In the genomic region with DNA sequence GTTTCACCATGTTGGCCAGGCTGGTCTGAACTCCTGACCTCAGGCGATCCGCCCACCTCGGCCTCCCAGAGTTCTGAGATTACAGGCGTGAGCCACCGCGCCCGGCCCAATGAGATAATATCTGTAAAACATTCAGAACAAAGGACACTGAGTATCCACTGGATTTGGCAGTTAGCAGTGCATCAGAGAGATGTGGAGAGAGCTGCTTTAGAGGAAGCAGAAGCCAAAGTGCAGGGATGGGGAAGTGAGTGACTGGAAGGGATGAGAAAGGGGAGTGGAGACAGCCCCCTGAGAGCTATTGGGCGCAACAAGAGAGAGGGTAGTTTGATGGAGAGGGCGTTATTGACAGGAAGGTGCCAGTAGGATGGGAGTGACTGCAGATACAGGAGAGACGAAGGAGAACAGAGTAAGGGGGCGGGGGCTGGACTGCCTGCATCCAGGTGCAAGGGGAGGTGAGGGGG, we compare ENCODE assay signal across 8 cellular contexts.
DNase-seq lines count a peak whose midpoint lies in the region; ATAC-seq and TF ChIP-seq lines count a peak whose summit lies in the region.

No MANE protein-coding gene starts in this region.

- H3K4me3 ChIP-seq in gastroesophageal sphincter = no peak overlapping the region

- peaks cover 68% of the 10 kb centered on the region for H3K27me3 Mint-ChIP-seq in nephron progenitor cell (ENCODE audit: low read depth, poor library complexity)

- H3K36me3 ChIP-seq in gastroesophageal sphincter = no peaks in the 10 kb centered on the region

- DNase-seq in NCI-H524 (lab: John Stamatoyannopoulos, UW) = peak; percentile 64 to 75
- DNase-seq in NCI-H524 treated with DMSO at 0.1 percent for 48 hours (lab: John Stamatoyannopoulos, UW) = no peak
- DNase-seq in NCI-H2029 (lab: John Stamatoyannopoulos, UW) = peak; percentile 67
- DNase-seq in activated naive CD4-positive, alpha-beta T cell treated with anti-CD3 and anti-CD28 coated beads, Interleukin-2, amount 50 U/mL, for 72 hours (ENCODE audit: low spot score in 2 of 2) = no peak
- DNase-seq in nephron progenitor cell = no peak

- H3K27me3 ChIP-seq in gastroesophageal sphincter = peaks cover 24% of the 10 kb centered on the region

- peak in 1 of 2 donors; percentile 54 for ATAC-seq in activated naive CD4-positive, alpha-beta T cell treated with anti-CD3 and anti-CD28 coated beads, Interleukin-2, amount 50 U/mL, for 72 hours
- ATAC-seq in GM18517 (IDR thresholded peaks at IDR 0.05; ENCODE audit: unreplicated experiment) (no peak), GM19035 (IDR thresholded peaks at IDR 0.05; ENCODE audit: unreplicated experiment) (no peak), gastroesophageal sphincter (no peak)

- no peaks in the 10 kb centered on the region for H3K36me3 Mint-ChIP-seq in activated naive CD4-positive, alpha-beta T cell treated with anti-CD3 and anti-CD28 coated beads, Interleukin-2, amount 50 U/mL, for 72 hours
- no peaks in the 10 kb centered on the region for H3K36me3 Mint-ChIP-seq in nephron progenitor cell (ENCODE audit: low read depth)

- 5 to 7% methylated on average over 2 to 11 of the region's 11 CpGs for WGBS in gastroesophageal sphincter (ENCODE audit: low coverage in 1 of 2), 2 donors

- peak overlapping the region; percentile 70 for H3K4me3 Mint-ChIP-seq in nephron progenitor cell

- H3K4me1 Mint-ChIP-seq in nephron progenitor cell = peaks cover 35% of the 10 kb centered on the region

- H3K9me3 Mint-ChIP-seq in activated naive CD4-positive, alpha-beta T cell treated with anti-CD3 and anti-CD28 coated beads, Interleukin-2, amount 50 U/mL, for 72 hours = no peaks in the 10 kb centered on the region
- H3K9me3 Mint-ChIP-seq in nephron progenitor cell = peaks cover 5% of the 10 kb centered on the region

- H3K4me1 ChIP-seq in gastroesophageal sphincter = peaks cover 0 to 14% (median 8%) of the 10 kb centered on the region in 3 donors

- no peak overlapping the region for H3K27ac ChIP-seq in gastroesophageal sphincter

- H3K9me3 ChIP-seq in gastroesophageal sphincter = no peaks in the 10 kb centered on the region

- TF ChIP-seq POLR2A in gastroesophageal sphincter (IDR thresholded peaks at IDR 0.05) = no peak

- peak overlapping the region; percentile 13 to 62 for H3K27ac Mint-ChIP-seq in activated naive CD4-positive, alpha-beta T cell treated with anti-CD3 and anti-CD28 coated beads, Interleukin-2, amount 50 U/mL, for 72 hours
- H3K27ac Mint-ChIP-seq in nephron progenitor cell = no peak overlapping the region

- TF ChIP-seq CTCF in nephron progenitor cell (IDR thresholded peaks at IDR 0.05) (no peak), gastroesophageal sphincter (IDR thresholded peaks at IDR 0.05) (no peak)

- no peak for TF ChIP-seq EP300 in gastroesophageal sphincter (IDR thresholded peaks at IDR 0.05)

Comparison
In these comparisons a context has a peak if more than half of its experiments do, and no peak if none do; other contexts are left out.
1. DNase-seq: peak in NCI-H524 (2 of 2) and NCI-H2029 (single experiment); none in NCI-H524 treated with DMSO at 0.1 percent for 48 hours (single experiment), activated naive CD4-positive, alpha-beta T cell treated with anti-CD3 and anti-CD28 coated beads, Interleukin-2, amount 50 U/mL, for 72 hours (0 of 2) and nephron progenitor cell (single experiment).